Comparison of ENCODE assay signal across 8 cellular contexts in the genomic region with DNA sequence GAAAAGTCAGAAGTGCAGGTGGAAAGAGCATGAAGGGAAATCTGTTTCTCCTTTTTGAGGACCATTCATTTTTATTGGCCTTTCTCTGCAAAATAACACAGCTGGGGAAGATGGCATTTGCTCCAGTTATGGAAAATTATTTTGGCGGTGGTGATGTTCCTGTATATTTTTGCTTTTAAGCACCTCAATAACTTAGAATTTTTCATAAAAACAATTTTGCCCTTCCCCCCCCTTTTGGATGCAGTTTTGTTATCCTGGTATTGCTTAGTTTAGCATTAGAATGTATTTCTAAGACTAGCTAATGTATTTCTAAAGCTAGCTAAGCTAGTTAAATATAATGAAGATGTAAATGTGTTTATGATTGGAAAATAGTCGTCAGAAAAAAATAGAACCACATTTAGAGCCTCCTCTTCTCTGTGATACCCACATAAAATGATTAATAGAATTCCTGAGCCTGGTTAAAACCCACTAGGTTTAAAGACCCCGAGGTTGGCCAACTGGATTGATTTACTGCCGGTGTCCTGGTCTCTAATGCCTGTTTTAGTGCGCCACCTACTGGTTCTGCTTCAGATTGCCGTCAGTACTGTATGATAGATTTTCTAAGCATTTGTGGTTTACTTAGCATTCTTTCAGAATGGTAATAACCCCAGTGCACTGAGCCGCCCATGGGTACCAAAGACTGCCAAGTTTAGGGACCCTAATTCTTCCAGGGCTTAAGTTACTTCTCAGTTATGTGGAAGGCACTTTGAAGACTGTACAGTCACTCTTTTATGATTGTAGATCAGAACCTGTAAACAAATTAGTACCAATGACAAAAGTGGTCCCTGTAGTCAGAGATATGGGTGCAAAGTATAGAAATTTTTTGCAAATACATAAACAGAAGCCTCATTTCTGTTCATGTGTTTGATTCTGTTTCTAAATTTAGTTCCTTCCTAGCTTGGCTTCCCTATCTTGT. TPM values are rescaled to one million over a fixed set of nuclear protein-coding genes. Genes with fewer than 3 reads are reported as not detected.
DNase-seq lines count a peak whose midpoint lies in the region; ATAC-seq and TF ChIP-seq lines count a peak whose summit lies in the region.

No MANE protein-coding gene starts in this region.

- peak; percentile 65 for DNase-seq in GM10266 (ENCODE audit: extremely low spot score)
- peak; percentile 44 for DNase-seq in NCI-H2227 treated with DMSO at 0.1 percent for 48 hours (lab: John Stamatoyannopoulos, UW)
- peak; percentile 59 to 82 (median 63) for DNase-seq in activated CD4-positive, CD25-positive, alpha-beta regulatory T cell (lab: John Stamatoyannopoulos, UW)
- DNase-seq in caudate nucleus (lab: John Stamatoyannopoulos, UW), result peak in 54 of 61 donors; percentile 8 to 93 (median 48)
- DNase-seq in kidney epithelial cell (ENCODE audit: low read depth), result no peak
- peak; percentile 51 to 61 for DNase-seq in stimulated activated CD4-positive, alpha-beta T cell treated with anti-CD3 and anti-CD28 coated beads, Interleukin-15, amount 100 ng/mL, for 1 hour (ENCODE audit: low read depth in 1 of 2, low spot score in 1 of 2)

- no peak overlapping the region for H3K4me3 ChIP-seq in kidney epithelial cell (ENCODE audit: low read depth, low read length)

- no peaks in the 10 kb centered on the region for H3K27me3 ChIP-seq in kidney epithelial cell (ENCODE audit: control insufficient read depth, insufficient read depth, low read length)

- TF ChIP-seq CTCF in GM10266 (IDR thresholded peaks at IDR 0.05; ENCODE audit: control insufficient read depth, insufficient read depth, low read depth, missing control alignments) (peak; percentile 87), kidney epithelial cell (IDR thresholded peaks at IDR 0.05; ENCODE audit: insufficient read depth, low read length, poor library complexity, severe bottlenecking) (peak; percentile 84)

- peaks cover 1% of the 10 kb centered on the region for H3K36me3 ChIP-seq in kidney epithelial cell (ENCODE audit: control insufficient read depth, insufficient read depth, low read length)

- ATAC-seq in HG02981 (IDR thresholded peaks at IDR 0.05; ENCODE audit: unreplicated experiment) (peak; percentile 52), GM21447 (IDR thresholded peaks at IDR 0.05; ENCODE audit: unreplicated experiment) (no peak)

- H3K27ac ChIP-seq in caudate nucleus (ENCODE audit: low read depth, low read length), result peak overlapping the region; percentile 0

RNA-seq across cellular contexts. Expression of a gene that starts 11.4 kb away (rescaled TPM):
- total RNA-seq in kidney epithelial cell, result 39.2 and 45.4 TPM in 2 replicates
